Comparison of ENCODE assay signal across 24 cellular contexts in the genomic region with DNA sequence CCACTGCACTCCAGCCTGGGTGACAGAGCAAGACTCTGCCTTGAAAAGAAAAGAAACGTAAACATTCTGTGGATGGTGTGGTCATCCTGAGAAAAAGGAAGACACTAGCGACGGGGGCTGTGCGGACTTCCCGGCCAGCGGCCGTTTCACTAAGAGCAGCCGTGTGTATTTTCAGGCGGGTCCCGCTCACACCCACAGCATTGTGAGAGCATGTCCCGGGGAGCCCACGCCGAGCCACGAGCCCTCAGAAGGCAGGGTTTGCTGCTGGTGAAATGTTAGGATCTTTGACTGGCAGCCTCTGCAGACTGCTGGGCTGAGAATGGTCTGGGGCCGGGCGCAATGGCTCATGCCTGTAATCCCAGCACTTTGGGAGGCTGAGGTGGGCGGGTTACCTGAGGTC. TPM values are rescaled to one million over a fixed set of nuclear protein-coding genes. Genes with fewer than 3 reads are reported as not detected.
DNase-seq lines count a peak whose midpoint lies in the region; ATAC-seq, FAIRE-seq and TF ChIP-seq lines count a peak whose summit lies in the region.
"Had no signal": no experiment of that assay in that cellular context is flagged by ENCODE, and none has a peak within 500 bp of the region (broad histone marks: within the 10 kb centered on the region; RNA-seq: fewer than 3 reads in every experiment).

No MANE protein-coding gene starts in this region.

- H3K4me3 ChIP-seq in spleen, result no peak overlapping the region
- H3K4me3 ChIP-seq: BLaER1 treated with 17β-estradiol and CSF1 and Interleukin-3, amounts not matched to agents 10 nM and 100 nM; HAP-1 had no signal

- H3K27me3 Mint-ChIP-seq in natural killer cell treated with Interleukin-12 subunit alpha and Interleukin-12 subunit beta and Interleukin-15 and Interleukin-18, amount 100 ng/mL, for 72 hours, result no peaks in the 10 kb centered on the region
- H3K27me3 Mint-ChIP-seq in natural killer cell (ENCODE audit: low read depth in 2 of 2) (no peaks in the 10 kb centered on the region), neural crest cell (ENCODE audit: low read depth) (no peaks in the 10 kb centered on the region)
- H3K27me3 Mint-ChIP-seq: B cell; CD4-positive, alpha-beta memory T cell had no signal

- 89 to 97% (median 93%) methylated on average over 12 to 17 of the region's 17 CpGs for WGBS in spleen, 5 donors

- no peaks in the 10 kb centered on the region for H3K36me3 Mint-ChIP-seq in natural killer cell treated with Interleukin-12 subunit alpha and Interleukin-12 subunit beta and Interleukin-15 and Interleukin-18, amount 100 ng/mL, for 72 hours
- H3K36me3 Mint-ChIP-seq in natural killer cell (no peaks in the 10 kb centered on the region), neural crest cell (ENCODE audit: low read depth) (peaks cover 11% of the 10 kb centered on the region)

- DNase-seq in natural killer cell treated with Interleukin-12 subunit alpha and Interleukin-12 subunit beta and Interleukin-15 and Interleukin-18, amount 100 ng/mL, for 72 hours (ENCODE audit: low spot score), result peak; percentile 47
- DNase-seq in natural killer cell (no peak), neural crest cell (ENCODE audit: low read depth, low spot score) (no peak), spleen (peak; percentile 42), HTR-8/SVneo (ENCODE audit: insufficient read length, low spot score) (no peak)
- DNase-seq: Calu3; CD4-positive, alpha-beta memory T cell; COR-L47; DMS53; DMS79 treated with DMSO at 0.1 percent for 48 hours; GF-D8; GOT3; HFFc6 had no signal

- no peak for FAIRE-seq in HTR-8/SVneo (lab: Jason Lieb, UNC)
- FAIRE-seq: A204.1, GM12891, GM18507, H54 had no signal

- TF ChIP-seq POLR2A in spleen (IDR thresholded peaks at IDR 0.05), result no peak

- H3K27ac Mint-ChIP-seq in natural killer cell treated with Interleukin-12 subunit alpha and Interleukin-12 subunit beta and Interleukin-15 and Interleukin-18, amount 100 ng/mL, for 72 hours, result no peak overlapping the region
- no peak overlapping the region for H3K27ac Mint-ChIP-seq in natural killer cell
- H3K27ac Mint-ChIP-seq in neural crest cell (ENCODE audit: unreplicated experiment), result peak overlapping the region; percentile 58
- H3K27ac Mint-ChIP-seq: B cell; CD4-positive, alpha-beta memory T cell; HFFc6 had no signal

- no peaks in the 10 kb centered on the region for H3K4me1 ChIP-seq in spleen
- H3K4me1 ChIP-seq: HAP-1 had no signal

- no peak overlapping the region for H3K27ac ChIP-seq in spleen
- H3K27ac ChIP-seq: 22Rv1; BLaER1 treated with 17β-estradiol and CSF1 and Interleukin-3, amounts not matched to agents 10 nM and 100 nM had no signal

- H3K9me3 Mint-ChIP-seq in natural killer cell treated with Interleukin-12 subunit alpha and Interleukin-12 subunit beta and Interleukin-15 and Interleukin-18, amount 100 ng/mL, for 72 hours, result no peaks in the 10 kb centered on the region
- H3K9me3 Mint-ChIP-seq in natural killer cell (no peaks in the 10 kb centered on the region), neural crest cell (peaks cover 7% of the 10 kb centered on the region)

- no peak overlapping the region for H3K4me3 Mint-ChIP-seq in natural killer cell treated with Interleukin-12 subunit alpha and Interleukin-12 subunit beta and Interleukin-15 and Interleukin-18, amount 100 ng/mL, for 72 hours
- H3K4me3 Mint-ChIP-seq in natural killer cell (no peak overlapping the region), neural crest cell (no peak overlapping the region)
- H3K4me3 Mint-ChIP-seq: B cell; CD14-positive monocyte; CD4-positive, alpha-beta memory T cell; HFFc6 had no signal

- H3K4me1 Mint-ChIP-seq in natural killer cell treated with Interleukin-12 subunit alpha and Interleukin-12 subunit beta and Interleukin-15 and Interleukin-18, amount 100 ng/mL, for 72 hours (ENCODE audit: low read depth in 2 of 2), result no peaks in the 10 kb centered on the region
- H3K4me1 Mint-ChIP-seq in natural killer cell (no peaks in the 10 kb centered on the region), neural crest cell (peaks cover 4% of the 10 kb centered on the region)
- H3K4me1 Mint-ChIP-seq: B cell, CD14-positive monocyte had no signal

- intact Hi-C loops in natural killer cell (cut with micrococcal nuclease) (no loop called here), spleen (cut with DNase I; ENCODE audit: low total_unique reads) (no loop called here)

- peaks cover 0 to 80% (median 34%) of the 10 kb centered on the region in 6 donors for H3K36me3 ChIP-seq in spleen
- H3K36me3 ChIP-seq: HAP-1 had no signal

- no peaks in the 10 kb centered on the region for H3K27me3 ChIP-seq in spleen (replicated peaks in 1 of 7)
- H3K27me3 ChIP-seq: BLaER1 treated with 17β-estradiol and CSF1 and Interleukin-3, amounts not matched to agents 10 nM and 100 nM had no signal

- TF ChIP-seq CTCF in natural killer cell (IDR thresholded peaks at IDR 0.05) (no peak), neural crest cell (conservative IDR thresholded peaks at IDR 0.05) (no peak), spleen (IDR thresholded peaks at IDR 0.05 in 8 of 11, conservative IDR thresholded peaks at IDR 0.05 in 3 of 11) (no peak)

- peaks cover 0 to 6% (median 2%) of the 10 kb centered on the region in 8 donors for H3K9me3 ChIP-seq in spleen
- H3K9me3 ChIP-seq: BLaER1 treated with 17β-estradiol and CSF1 and Interleukin-3, amounts not matched to agents 10 nM and 100 nM; HAP-1 had no signal

- no peak for ATAC-seq in natural killer cell treated with Interleukin-12 subunit alpha and Interleukin-12 subunit beta and Interleukin-15 and Interleukin-18, amount 100 ng/mL, for 72 hours
- no peak for ATAC-seq in natural killer cell
- ATAC-seq in GM21717 (IDR thresholded peaks at IDR 0.05; ENCODE audit: unreplicated experiment), result no peak

RNA-seq across cellular contexts. Expression of gene LMF1, which starts 40.3 kb away (rescaled TPM):
- total RNA-seq in natural killer cell treated with Interleukin-12 subunit alpha and Interleukin-12 subunit beta and Interleukin-15 and Interleukin-18, amount 100 ng/mL, for 72 hours, result 10 to 100 TPM; 17.1 to 21.0 TPM
- total RNA-seq in natural killer cell (10 to 100 TPM; 28.2 to 42.2 (median 41.2) TPM), neural crest cell (16.0 and 19.4 TPM in 2 replicates), spleen (10 to 100 TPM; 22.5 to 57.6 (median 39.9) TPM)
- 10 to 100 TPM; 10.4 to 22.6 (median 19.8) TPM for polyA plus RNA-seq in spleen

RNA-seq across cellular contexts. Expression of gene SOX8, which starts 51.1 kb away (rescaled TPM):
- total RNA-seq in natural killer cell treated with Interleukin-12 subunit alpha and Interleukin-12 subunit beta and Interleukin-15 and Interleukin-18, amount 100 ng/mL, for 72 hours, result under 1 TPM in 1 of 2 donors, not detected in 1; 0.20 TPM
- total RNA-seq in natural killer cell, result not detected
- 19.4 and 19.8 TPM in 2 replicates for total RNA-seq in neural crest cell
- 1 to 10 TPM in 6 of 7 donors, under 1 TPM in 1; 0.60 to 2.7 (median 1.6) TPM for total RNA-seq in spleen
- 1 to 10 TPM; 2.5 to 3.7 (median 2.7) TPM for polyA plus RNA-seq in spleen
- polyA plus RNA-seq: AG04450, CD14-positive monocyte had no signal

Comparison
In these comparisons a context has a peak if more than half of its experiments do, and no peak if none do; other contexts are left out.
1. DNase-seq: peak in natural killer cell treated with Interleukin-12 subunit alpha and Interleukin-12 subunit beta and Interleukin-15 and Interleukin-18, amount 100 ng/mL, for 72 hours (single experiment) and spleen (single experiment); none in natural killer cell (single experiment), neural crest cell (single experiment) and HTR-8/SVneo (single experiment).